8 cellular contexts compared by ENCODE assay signal in genomic region chr16:24070851-24071250, GRCh38.
DNase-seq lines count a peak whose midpoint lies in the region; ATAC-seq and TF ChIP-seq lines count a peak whose summit lies in the region.

No MANE protein-coding gene starts in this region.

- H3K27ac ChIP-seq in CD4-positive, alpha-beta T cell (ENCODE audit: low read depth, low read length): no peak overlapping the region
- no peak overlapping the region for H3K27ac ChIP-seq in effector memory CD4-positive, alpha-beta T cell (ENCODE audit: insufficient read depth, low read length, poor library complexity, severe bottlenecking)

- no peaks in the 10 kb centered on the region for H3K9me3 Mint-ChIP-seq in CD4-positive, alpha-beta T cell
- no peaks in the 10 kb centered on the region for H3K9me3 Mint-ChIP-seq in activated T-cell treated with anti-CD3 and anti-CD28 coated beads, Interleukin-2, amount 50 U/mL, for 4 hours
- no peaks in the 10 kb centered on the region for H3K9me3 Mint-ChIP-seq in stimulated activated naive B cell treated with anti-CD40 and anti-IgM and Interleukin-4, amounts not matched to agents 10 μg/mL and 1 μg/mL and 100 μg/mL, for 72 hours

- POLR2A ChIA-PET in CD4-positive, alpha-beta T cell (lab: Charles Lee): no interaction called here

- no peaks in the 10 kb centered on the region for H3K4me1 ChIP-seq in effector memory CD4-positive, alpha-beta T cell (ENCODE audit: control insufficient read depth, insufficient read depth, low read length, poor library complexity, severe bottlenecking)

- no peak overlapping the region for H3K4me3 ChIP-seq in effector memory CD4-positive, alpha-beta T cell (ENCODE audit: insufficient read depth, low read depth, low read length, poor library complexity, severe bottlenecking)

- H3K4me1 Mint-ChIP-seq in CD4-positive, alpha-beta T cell (ENCODE audit: low read depth): peaks cover 43% of the 10 kb centered on the region
- H3K4me1 Mint-ChIP-seq in activated T-cell treated with anti-CD3 and anti-CD28 coated beads, Interleukin-2, amount 50 U/mL, for 4 hours (ENCODE audit: low read depth): peaks cover 41% of the 10 kb centered on the region
- peaks cover 35 to 54% of the 10 kb centered on the region in 2 donors for H3K4me1 Mint-ChIP-seq in stimulated activated naive B cell treated with anti-CD40 and anti-IgM and Interleukin-4, amounts not matched to agents 10 μg/mL and 1 μg/mL and 100 μg/mL, for 72 hours

- H3K9me3 ChIP-seq in CD4-positive, alpha-beta T cell (ENCODE audit: control insufficient read depth, low read length): no peaks in the 10 kb centered on the region
- H3K9me3 ChIP-seq in effector memory CD4-positive, alpha-beta T cell (ENCODE audit: control insufficient read depth, low read length): no peaks in the 10 kb centered on the region

- no peaks in the 10 kb centered on the region for H3K36me3 ChIP-seq in effector memory CD4-positive, alpha-beta T cell (ENCODE audit: control insufficient read depth, insufficient read depth, low read length)

- TF ChIP-seq CTCF in CD4-positive, alpha-beta T cell (IDR thresholded peaks at IDR 0.05): no peak

- no peak overlapping the region for H3K4me3 Mint-ChIP-seq in CD4-positive, alpha-beta T cell
- H3K4me3 Mint-ChIP-seq in activated T-cell treated with anti-CD3 and anti-CD28 coated beads, Interleukin-2, amount 50 U/mL, for 4 hours: no peak overlapping the region
- no peak overlapping the region for H3K4me3 Mint-ChIP-seq in stimulated activated naive B cell treated with anti-CD40 and anti-IgM and Interleukin-4, amounts not matched to agents 10 μg/mL and 1 μg/mL and 100 μg/mL, for 72 hours

- H3K27ac Mint-ChIP-seq in CD4-positive, alpha-beta T cell: no peak overlapping the region
- H3K27ac Mint-ChIP-seq in stimulated activated naive B cell treated with anti-CD40 and anti-IgM and Interleukin-4, amounts not matched to agents 10 μg/mL and 1 μg/mL and 100 μg/mL, for 72 hours: peak overlapping the region; percentile 84

- peak in 2 of 10 experiments; percentile 6 to 7 for DNase-seq in CD4-positive, alpha-beta T cell
- DNase-seq in GM19238 (ENCODE audit: insufficient read length, low spot score) (peak; percentile 36), NCI-H1092 treated with DMSO at 0.1 percent for 48 hours (lab: John Stamatoyannopoulos, UW) (peak; percentile 39), iPS DF 4.7 (ENCODE audit: extremely low read depth, low spot score) (peak; percentile 76)
- DNase-seq in activated T-cell treated with anti-CD3 and anti-CD28 coated beads, Interleukin-2, amount 50 U/mL, for 4 hours: no peak
- peak; percentile 39 for DNase-seq in stimulated activated naive B cell treated with anti-CD40 and anti-IgM and Interleukin-4, amounts not matched to agents 10 μg/mL and 1 μg/mL and 100 μg/mL, for 72 hours
- DNase-seq in effector memory CD4-positive, alpha-beta T cell: no peak

- peaks cover 23% of the 10 kb centered on the region for H3K36me3 Mint-ChIP-seq in CD4-positive, alpha-beta T cell (ENCODE audit: low read depth)
- H3K36me3 Mint-ChIP-seq in activated T-cell treated with anti-CD3 and anti-CD28 coated beads, Interleukin-2, amount 50 U/mL, for 4 hours (ENCODE audit: insufficient read depth): peaks cover 8% of the 10 kb centered on the region
- peaks cover 4 to 6% of the 10 kb centered on the region in 2 donors for H3K36me3 Mint-ChIP-seq in stimulated activated naive B cell treated with anti-CD40 and anti-IgM and Interleukin-4, amounts not matched to agents 10 μg/mL and 1 μg/mL and 100 μg/mL, for 72 hours

- ATAC-seq in CD4-positive, alpha-beta T cell (ENCODE audit: poor library complexity): peak; percentile 54
- peak; percentile 56 to 75 for ATAC-seq in activated T-cell treated with anti-CD3 and anti-CD28 coated beads, Interleukin-2, amount 50 U/mL, for 4 hours
- peak; percentile 70 to 75 for ATAC-seq in stimulated activated naive B cell treated with anti-CD40 and anti-IgM and Interleukin-4, amounts not matched to agents 10 μg/mL and 1 μg/mL and 100 μg/mL, for 72 hours (replicated peaks)
- no peak for ATAC-seq in GM18907 (IDR thresholded peaks at IDR 0.05; ENCODE audit: unreplicated experiment)

- CTCF ChIA-PET in CD4-positive, alpha-beta T cell (lab: Charles Lee): interaction anchor here (0.5 to 1.2 kb wide), 4 partner anchors 26 to 434 kb away, joined by 3 to 5 read pairs (median 4); no protein-coding TSS in a partner anchor

- intact Hi-C loops in CD4-positive, alpha-beta T cell (cut with DNase I, micrococcal nuclease): no loop called here

- H3K27me3 Mint-ChIP-seq in CD4-positive, alpha-beta T cell: no peaks in the 10 kb centered on the region
- no peaks in the 10 kb centered on the region for H3K27me3 Mint-ChIP-seq in activated T-cell treated with anti-CD3 and anti-CD28 coated beads, Interleukin-2, amount 50 U/mL, for 4 hours (ENCODE audit: low read depth)
- H3K27me3 Mint-ChIP-seq in stimulated activated naive B cell treated with anti-CD40 and anti-IgM and Interleukin-4, amounts not matched to agents 10 μg/mL and 1 μg/mL and 100 μg/mL, for 72 hours: no peaks in the 10 kb centered on the region

- H3K27me3 ChIP-seq in CD4-positive, alpha-beta T cell (ENCODE audit: control insufficient read depth, insufficient read depth, low read length): no peaks in the 10 kb centered on the region
- no peaks in the 10 kb centered on the region for H3K27me3 ChIP-seq in effector memory CD4-positive, alpha-beta T cell (replicated peaks; ENCODE audit: control insufficient read depth, insufficient read depth, low read length, poor library complexity, severe bottlenecking)

Comparison
In these comparisons a context has a peak if more than half of its experiments do, and no peak if none do; other contexts are left out.
1. DNase-seq: peak in GM19238 (single experiment), NCI-H1092 treated with DMSO at 0.1 percent for 48 hours (single experiment), iPS DF 4.7 (single experiment) and stimulated activated naive B cell treated with anti-CD40 and anti-IgM and Interleukin-4, amounts not matched to agents 10 μg/mL and 1 μg/mL and 100 μg/mL, for 72 hours (single experiment); none in activated T-cell treated with anti-CD3 and anti-CD28 coated beads, Interleukin-2, amount 50 U/mL, for 4 hours (single experiment) and effector memory CD4-positive, alpha-beta T cell (0 of 3).